ENCODE assay signal across 9 cellular contexts in the genomic region with DNA sequence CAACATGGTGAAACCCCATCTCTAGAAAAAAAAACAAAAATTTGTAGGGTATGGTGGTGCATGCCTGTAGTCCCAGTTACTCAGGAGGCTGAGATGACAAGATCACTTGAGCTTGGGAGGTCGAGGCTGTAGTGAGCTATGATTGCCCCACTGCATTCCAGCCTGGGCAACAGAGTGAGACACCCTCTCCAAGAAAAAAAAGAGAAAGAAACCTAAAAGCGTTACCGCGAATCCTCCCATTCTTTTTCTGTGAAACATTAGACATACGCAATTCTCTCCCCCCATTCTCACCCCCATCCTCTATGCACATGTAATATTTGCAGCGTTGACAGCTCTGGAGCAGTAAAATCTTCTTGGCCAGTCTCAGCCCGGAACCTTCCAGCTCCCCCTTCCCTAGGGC.
DNase-seq lines count a peak whose midpoint lies in the region; ATAC-seq, FAIRE-seq and TF ChIP-seq lines count a peak whose summit lies in the region.
"Had no signal": no experiment of that assay in that cellular context is flagged by ENCODE, and none has a peak within 500 bp of the region (broad histone marks: within the 10 kb centered on the region; RNA-seq: fewer than 3 reads in every experiment).

No MANE protein-coding gene starts in this region.

- H3K9me3 ChIP-seq in HUES48 (ENCODE audit: control insufficient read depth, insufficient read depth, low read length), result no peaks in the 10 kb centered on the region

- peaks cover 84% of the 10 kb centered on the region for H3K27me3 Mint-ChIP-seq in stimulated activated naive CD8-positive, alpha-beta T cell treated with anti-CD3 and anti-CD28 coated beads, Interleukin-15, amount 100 ng/mL, for 72 hours

- no peak for ATAC-seq in stimulated activated naive CD8-positive, alpha-beta T cell treated with anti-CD3 and anti-CD28 coated beads, Interleukin-15, amount 100 ng/mL, for 72 hours
- no peak for ATAC-seq in GM18861 (IDR thresholded peaks at IDR 0.05; ENCODE audit: unreplicated experiment)

- peaks cover 26% of the 10 kb centered on the region for H3K27me3 ChIP-seq in HUES48 (ENCODE audit: control insufficient read depth, insufficient read depth, low read length)

- peaks cover 43% of the 10 kb centered on the region for H3K4me1 Mint-ChIP-seq in stimulated activated naive CD8-positive, alpha-beta T cell treated with anti-CD3 and anti-CD28 coated beads, Interleukin-15, amount 100 ng/mL, for 72 hours

- no peaks in the 10 kb centered on the region for H3K9me3 Mint-ChIP-seq in stimulated activated naive CD8-positive, alpha-beta T cell treated with anti-CD3 and anti-CD28 coated beads, Interleukin-15, amount 100 ng/mL, for 72 hours

- FAIRE-seq in H54 (lab: Jason Lieb, UNC), result no peak

- in situ Hi-C loops in astrocyte of the spinal cord (cut with HindIII; ENCODE audit: low sequenced_read_pairs), result no loop called here

- no peak overlapping the region for H3K9ac ChIP-seq in HUES48 (ENCODE audit: low read depth, low read length)

- no peak for DNase-seq in astrocyte of the spinal cord (ENCODE audit: low read depth, low spot score)
- DNase-seq in kidney tubule cell (ENCODE audit: low spot score), result peak; percentile 17
- DNase-seq in stimulated activated naive CD8-positive, alpha-beta T cell treated with anti-CD3 and anti-CD28 coated beads, Interleukin-15, amount 100 ng/mL, for 72 hours, result no peak
- no peak for DNase-seq in H54 (ENCODE audit: insufficient read length, low spot score)
- DNase-seq in superior temporal gyrus (ENCODE audit: extremely low spot score), result no peak
- no peak for DNase-seq in NCI-H345 (lab: John Stamatoyannopoulos, UW)
- DNase-seq: activated effector memory CD4-positive, alpha-beta T cell treated with Interleukin-2 at 50 U/mL for 16 hours had no signal

- H3K4me1 ChIP-seq in HUES48 (ENCODE audit: control insufficient read depth, insufficient read depth, low read length), result peaks cover 41% of the 10 kb centered on the region

- H3K4me3 ChIP-seq in HUES48 (ENCODE audit: low read depth, low read length) (peak overlapping the region; percentile 59), astrocyte of the spinal cord (ENCODE audit: low read depth, low read length) (peak overlapping the region; percentile 66)

- peak overlapping the region; percentile 73 to 84 for H3K4me3 Mint-ChIP-seq in stimulated activated naive CD8-positive, alpha-beta T cell treated with anti-CD3 and anti-CD28 coated beads, Interleukin-15, amount 100 ng/mL, for 72 hours

- H3K27ac Mint-ChIP-seq in stimulated activated naive CD8-positive, alpha-beta T cell treated with anti-CD3 and anti-CD28 coated beads, Interleukin-15, amount 100 ng/mL, for 72 hours, result no peak overlapping the region

- TF ChIP-seq CTCF in astrocyte of the spinal cord (IDR thresholded peaks at IDR 0.05; ENCODE audit: low read depth, low read length), result no peak

- no peak for TF ChIP-seq POLR2A in H54 (IDR thresholded peaks at IDR 0.05; ENCODE audit: low read depth, low read length)

- H3K36me3 ChIP-seq in HUES48 (ENCODE audit: control insufficient read depth, insufficient read depth, low read length), result no peaks in the 10 kb centered on the region; the same call in 1 of the 2 replicates

- H3K27ac ChIP-seq in HUES48 (ENCODE audit: low read depth, low read length), result peak overlapping the region; percentile 57
